In genomic region chr14:67674139-67674479, GRCh38 we compare ENCODE assay signal across 1 cellular context.
A peak's percentile ranks its signal among the peaks of the same experiment; 100 is the strongest.
TF ChIP-seq lines count a peak whose summit lies in the region.

No MANE protein-coding gene starts in this region.

TF ChIP-seq in HepG2, 621 proteins besides CTCF, POLR2A, EP300 and RAD21:
- TF ChIP-seq SRY (CRISPR knock-in tag; IDR thresholded peaks at IDR 0.05) (peak; percentile 10; the same call in 1 of the 2 replicates), BRD4 (CRISPR knock-in tag; IDR thresholded peaks at IDR 0.05) (0 out of 2 replicates have a peak, but pooled peaks have one; percentile 7), IKZF5 (CRISPR knock-in tag; IDR thresholded peaks at IDR 0.05) (0 out of 2 replicates have a peak, but pooled peaks have one; percentile 8), ZNF891 (CRISPR knock-in tag; IDR thresholded peaks at IDR 0.05) (no peak; the same call in 1 of the 2 replicates), ZNF367 (CRISPR knock-in tag; IDR thresholded peaks at IDR 0.05; ENCODE audit: borderline replicate concordance) (no peak), THRA (CRISPR knock-in tag; IDR thresholded peaks at IDR 0.05; ENCODE audit: borderline replicate concordance) (0 out of 2 replicates have a peak, but pooled peaks have one; percentile 6), PPARG (CRISPR knock-in tag; conservative IDR thresholded peaks at IDR 0.05) (no peak), TAF15 (IDR thresholded peaks at IDR 0.05; ENCODE audit: low read depth, low read length, poor library complexity, severe bottlenecking) (peak; percentile 29), ZNF343 (CRISPR knock-in tag; IDR thresholded peaks at IDR 0.05) (peak; percentile 22; the same call in 1 of the 2 replicates), ZMYM2 (CRISPR knock-in tag; IDR thresholded peaks at IDR 0.05) (no peak), PHF5A (CRISPR knock-in tag; IDR thresholded peaks at IDR 0.05; ENCODE audit: low read depth, unreplicated experiment) (peak; percentile 16), ZNF772 (CRISPR knock-in tag; IDR thresholded peaks at IDR 0.05) (0 out of 2 replicates have a peak, but pooled peaks have one; percentile 4), ATM (IDR thresholded peaks at IDR 0.05; ENCODE audit: borderline replicate concordance) (no peak), ZNF7 (CRISPR knock-in tag; IDR thresholded peaks at IDR 0.05) (no peak), ZFP36 (IDR thresholded peaks at IDR 0.05; ENCODE audit: borderline replicate concordance, low read depth, low read length, partially characterized antibody) (no peak), ZNF747 (CRISPR knock-in tag; IDR thresholded peaks at IDR 0.05; ENCODE audit: borderline replicate concordance) (peak; percentile 80; the same call in 1 of the 2 replicates), KLF9 (CRISPR knock-in tag; IDR thresholded peaks at IDR 0.05; ENCODE audit: low read depth) (peak; percentile 88; the same call in 1 of the 2 replicates), SNAI1 (CRISPR knock-in tag; IDR thresholded peaks at IDR 0.05; ENCODE audit: borderline replicate concordance) (0 out of 2 replicates have a peak, but pooled peaks have one; percentile 52), CREB3 (CRISPR knock-in tag; IDR thresholded peaks at IDR 0.05) (0 out of 2 replicates have a peak, but pooled peaks have one; percentile 8), PHF21A (CRISPR knock-in tag; IDR thresholded peaks at IDR 0.05) (peak; percentile 14; the same call in 1 of the 2 replicates), ISL2 (CRISPR knock-in tag; IDR thresholded peaks at IDR 0.05) (peak; percentile 50; the same call in 1 of the 2 replicates), TCF12 (IDR thresholded peaks at IDR 0.05) (no peak), TCF12 (CRISPR knock-in tag; IDR thresholded peaks at IDR 0.05) (peak; percentile 52; the same call in 1 of the 2 replicates), ZNF136 (CRISPR knock-in tag; IDR thresholded peaks at IDR 0.05; ENCODE audit: low read depth) (no peak), BRCA1 (CRISPR knock-in tag; IDR thresholded peaks at IDR 0.05) (no peak), MXD1 (CRISPR knock-in tag; IDR thresholded peaks at IDR 0.05) (peak; percentile 52), ERF (CRISPR knock-in tag; IDR thresholded peaks at IDR 0.05) (no peak), ZBTB43 (CRISPR knock-in tag; conservative IDR thresholded peaks at IDR 0.05) (no peak), SAP130 (CRISPR knock-in tag; IDR thresholded peaks at IDR 0.05; ENCODE audit: low read depth) (peak; percentile 70; the same call in 1 of the 2 replicates), TOE1 (CRISPR knock-in tag; IDR thresholded peaks at IDR 0.05) (peak; percentile 2; the same call in 1 of the 2 replicates), MXI1 (IDR thresholded peaks at IDR 0.05; ENCODE audit: borderline replicate concordance, low read depth, low read length) (peak; percentile 38; the same call in 1 of the 3 replicates), ZNF83 (CRISPR knock-in tag; IDR thresholded peaks at IDR 0.05; ENCODE audit: borderline replicate concordance) (no peak), SNAPC4 (CRISPR knock-in tag; IDR thresholded peaks at IDR 0.05) (0 out of 2 replicates have a peak, but pooled peaks have one; percentile 38), SOX6 (IDR thresholded peaks at IDR 0.05) (no peak), SOX6 (CRISPR knock-in tag; IDR thresholded peaks at IDR 0.05) (peak; percentile 51; the same call in 1 of the 2 replicates), PATZ1 (CRISPR knock-in tag; IDR thresholded peaks at IDR 0.05) (0 out of 2 replicates have a peak, but pooled peaks have one; percentile 4), ZNF281 (CRISPR knock-in tag; IDR thresholded peaks at IDR 0.05; ENCODE audit: borderline replicate concordance) (0 out of 2 replicates have a peak, but pooled peaks have one; percentile 10), MTA3 (CRISPR knock-in tag; IDR thresholded peaks at IDR 0.05) (no peak), RXRA (CRISPR knock-in tag; IDR thresholded peaks at IDR 0.05) (0 out of 2 replicates have a peak, but pooled peaks have one; percentile 21), KDM5A (IDR thresholded peaks at IDR 0.05; ENCODE audit: borderline replicate concordance, low read length) (no peak), KLF16 (CRISPR knock-in tag; IDR thresholded peaks at IDR 0.05) (0 out of 4 replicates have a peak, but pooled peaks of 1 of the 2 experiments have one; percentile 56), FOXK2 (IDR thresholded peaks at IDR 0.05) (no peak), ZNF350 (CRISPR knock-in tag; IDR thresholded peaks at IDR 0.05; ENCODE audit: borderline replicate concordance, low read depth) (peak; percentile 13; the same call in 1 of the 2 replicates), CBX2 (IDR thresholded peaks at IDR 0.05; ENCODE audit: low read depth, low read length) (no peak), CBX2 (CRISPR knock-in tag; IDR thresholded peaks at IDR 0.05; ENCODE audit: low read depth) (no peak), USF2 (IDR thresholded peaks at IDR 0.05; ENCODE audit: low read depth, low read length) (no peak), USF2 (CRISPR knock-in tag; IDR thresholded peaks at IDR 0.05; ENCODE audit: borderline replicate concordance) (0 out of 2 replicates have a peak, but pooled peaks have one; percentile 26), ZNF263 (CRISPR knock-in tag; IDR thresholded peaks at IDR 0.05) (peak; percentile 61)
